Comparison of ENCODE assay signal across 28 cellular contexts in genomic region chr7:133528796-133529195, GRCh38.
"Had no signal": no experiment of that assay in that cellular context is flagged by ENCODE, and none has a peak within 500 bp of the region (broad histone marks: within the 10 kb centered on the region; RNA-seq: fewer than 3 reads in every experiment).

No MANE protein-coding gene starts in this region.

- H3K27ac ChIP-seq: heart right ventricle, right lobe of liver, stomach, uterus had no signal

- H3K4me1 Mint-ChIP-seq: activated B cell treated with CpG ODN at 0.5 μM for 24 hours; activated CD4-positive, alpha-beta T cell treated with anti-CD3 and anti-CD28 coated beads for 36 hours; activated T-helper 17 cell treated with anti-CD3 and anti-CD28 coated beads, Interleukin-2, amount 50 U/mL, for 72 hours; memory B cell; stimulated activated effector memory CD8-positive, alpha-beta T cell treated with anti-CD3 and anti-CD28 coated beads, Interleukin-12 subunit alpha, Interleukin-12 subunit beta, amount 100 ng/mL, for 72 hours had no signal

- H3K4me3 Mint-ChIP-seq: activated B cell treated with CpG ODN at 0.5 μM for 24 hours; activated CD4-positive, alpha-beta T cell treated with anti-CD3 and anti-CD28 coated beads for 36 hours; activated T-cell treated with anti-CD3 and anti-CD28 coated beads, Interleukin-2, amount 50 U/mL, for 24 hours; activated T-helper 17 cell treated with anti-CD3 and anti-CD28 coated beads, Interleukin-2, amount 50 U/mL, for 72 hours; brain; memory B cell; natural killer cell treated with Interleukin-12 subunit alpha and Interleukin-12 subunit beta and Interleukin-15 and Interleukin-18, amount 100 ng/mL, for 72 hours; stimulated activated effector memory CD8-positive, alpha-beta T cell treated with anti-CD3 and anti-CD28 coated beads, Interleukin-12 subunit alpha, Interleukin-12 subunit beta, amount 100 ng/mL, for 72 hours had no signal

- H3K9me3 Mint-ChIP-seq: activated B cell treated with CpG ODN at 0.5 μM for 24 hours; activated naive CD4-positive, alpha-beta T cell treated with anti-CD3 and anti-CD28 coated beads, Interleukin-2, amount 50 U/mL, for 72 hours; activated T-cell treated with anti-CD3 and anti-CD28 coated beads, Interleukin-2, amount 50 U/mL, for 24 hours; activated T-helper 17 cell treated with anti-CD3 and anti-CD28 coated beads, Interleukin-2, amount 50 U/mL, for 72 hours; memory B cell; natural killer cell treated with Interleukin-12 subunit alpha and Interleukin-12 subunit beta and Interleukin-15 and Interleukin-18, amount 100 ng/mL, for 72 hours; stimulated activated effector memory CD8-positive, alpha-beta T cell treated with anti-CD3 and anti-CD28 coated beads, Interleukin-12 subunit alpha, Interleukin-12 subunit beta, amount 100 ng/mL, for 72 hours had no signal

- DNase-seq: activated B cell treated with CpG ODN at 0.5 μM for 24 hours; activated CD4-positive, alpha-beta T cell treated with anti-CD3 and anti-CD28 coated beads for 36 hours; activated CD4-positive, alpha-beta T cell treated with anti-CD3 and anti-CD28 coated beads, Interleukin-2, amount 50 U/mL, for 4 hours; activated CD8-positive, alpha-beta memory T cell treated with anti-CD3 and anti-CD28 coated beads for 24 hours; activated CD8-positive, alpha-beta memory T cell treated with anti-CD3 and anti-CD28 coated beads, Interleukin-2, amount 50 U/mL, for 4 hours; activated T-cell treated with anti-CD3 and anti-CD28 coated beads, Interleukin-2, amount 50 U/mL, for 24 hours; aorta; dermis blood vessel endothelial cell; effector CD8-positive, alpha-beta T cell; erythroblast; foreskin fibroblast; heart right ventricle; islet precursor cell; left cardiac atrium; nucleus accumbens; posterior cingulate gyrus; right lobe of liver; small intestine; stimulated activated CD4-positive, alpha-beta T cell treated with anti-CD3 and anti-CD28 coated beads, Interleukin-2, amount 100 ng/mL, for 24 hours; stomach; trophoblast cell; uterus had no signal

- H3K4me3 ChIP-seq: heart right ventricle, right lobe of liver, stomach, uterus had no signal

- ATAC-seq: activated CD4-positive, alpha-beta T cell treated with anti-CD3 and anti-CD28 coated beads for 36 hours; activated naive CD4-positive, alpha-beta T cell treated with anti-CD3 and anti-CD28 coated beads, Interleukin-2, amount 50 U/mL, for 72 hours; activated T-helper 17 cell treated with anti-CD3 and anti-CD28 coated beads, Interleukin-2, amount 50 U/mL, for 72 hours; heart right ventricle; left cardiac atrium; natural killer cell treated with Interleukin-12 subunit alpha and Interleukin-12 subunit beta and Interleukin-15 and Interleukin-18, amount 100 ng/mL, for 72 hours; right lobe of liver; stimulated activated effector memory CD8-positive, alpha-beta T cell treated with anti-CD3 and anti-CD28 coated beads, Interleukin-12 subunit alpha, Interleukin-12 subunit beta, amount 100 ng/mL, for 72 hours had no signal

- H3K4me1 ChIP-seq: right lobe of liver, stomach, uterus had no signal

- H3K36me3 Mint-ChIP-seq: brain; memory B cell; natural killer cell treated with Interleukin-12 subunit alpha and Interleukin-12 subunit beta and Interleukin-15 and Interleukin-18, amount 100 ng/mL, for 72 hours; stimulated activated effector memory CD8-positive, alpha-beta T cell treated with anti-CD3 and anti-CD28 coated beads, Interleukin-12 subunit alpha, Interleukin-12 subunit beta, amount 100 ng/mL, for 72 hours had no signal

- H3K27ac Mint-ChIP-seq: activated B cell treated with CpG ODN at 0.5 μM for 24 hours; activated CD4-positive, alpha-beta T cell treated with anti-CD3 and anti-CD28 coated beads for 36 hours; activated naive CD4-positive, alpha-beta T cell treated with anti-CD3 and anti-CD28 coated beads, Interleukin-2, amount 50 U/mL, for 72 hours; activated T-cell treated with anti-CD3 and anti-CD28 coated beads, Interleukin-2, amount 50 U/mL, for 24 hours; activated T-helper 17 cell treated with anti-CD3 and anti-CD28 coated beads, Interleukin-2, amount 50 U/mL, for 72 hours; memory B cell; natural killer cell treated with Interleukin-12 subunit alpha and Interleukin-12 subunit beta and Interleukin-15 and Interleukin-18, amount 100 ng/mL, for 72 hours; stimulated activated effector memory CD8-positive, alpha-beta T cell treated with anti-CD3 and anti-CD28 coated beads, Interleukin-12 subunit alpha, Interleukin-12 subunit beta, amount 100 ng/mL, for 72 hours had no signal

- H3K36me3 ChIP-seq: heart right ventricle, right lobe of liver, stomach, uterus had no signal

- H3K27me3 ChIP-seq: heart right ventricle, right lobe of liver, stomach, uterus had no signal

- H3K27me3 Mint-ChIP-seq: activated B cell treated with CpG ODN at 0.5 μM for 24 hours; activated CD4-positive, alpha-beta T cell treated with anti-CD3 and anti-CD28 coated beads for 36 hours; activated T-cell treated with anti-CD3 and anti-CD28 coated beads, Interleukin-2, amount 50 U/mL, for 24 hours; activated T-helper 17 cell treated with anti-CD3 and anti-CD28 coated beads, Interleukin-2, amount 50 U/mL, for 72 hours; brain; memory B cell; natural killer cell treated with Interleukin-12 subunit alpha and Interleukin-12 subunit beta and Interleukin-15 and Interleukin-18, amount 100 ng/mL, for 72 hours had no signal
